In the genomic region with DNA sequence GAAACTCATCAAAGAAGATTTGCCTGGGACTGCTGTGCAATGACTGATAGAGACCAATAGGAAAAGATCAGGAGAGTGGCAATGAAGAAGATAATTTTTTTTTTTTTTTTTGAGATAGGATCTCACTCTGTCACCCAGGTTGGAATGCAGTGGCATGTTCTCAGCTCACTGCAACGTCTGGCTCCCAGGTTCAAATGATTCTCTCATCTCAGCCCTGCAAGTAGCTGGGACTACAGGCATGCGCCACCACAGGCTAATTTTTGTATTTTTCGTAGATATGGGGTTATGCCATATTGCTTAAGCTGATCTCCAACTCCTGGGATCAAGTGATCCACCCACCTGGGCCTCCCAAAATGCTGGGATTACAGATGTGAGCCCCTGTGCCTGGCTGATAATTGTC, we compare ENCODE assay signal across 37 cellular contexts.
DNase-seq lines count a peak whose midpoint lies in the region; ATAC-seq, FAIRE-seq and TF ChIP-seq lines count a peak whose summit lies in the region.
"Had no signal": no experiment of that assay in that cellular context is flagged by ENCODE, and none has a peak within 500 bp of the region (broad histone marks: within the 10 kb centered on the region; RNA-seq: fewer than 3 reads in every experiment).

No MANE protein-coding gene starts in this region.

- H3F3A ChIP-seq in GM23338 (replicated peaks; ENCODE audit: low read depth) = no peaks in the 10 kb centered on the region

- ATAC-seq in K562 (peak; percentile 33; the same call in 1 of the 3 replicates), GM23338 (no peak), GM19395 (IDR thresholded peaks at IDR 0.05; ENCODE audit: unreplicated experiment) (no peak)
- ATAC-seq: A549; CD8-positive, alpha-beta T cell had no signal

- no peak overlapping the region for H2BK15ac ChIP-seq in H1 (ENCODE audit: low read length)
- no peak overlapping the region for H2BK15ac ChIP-seq in mesendoderm (replicated peaks; ENCODE audit: low read depth)

- H2BK5ac ChIP-seq in H1 (ENCODE audit: low read depth, low read length) (no peak overlapping the region), mesendoderm (ENCODE audit: low read length) (no peak overlapping the region)

- H3K56ac ChIP-seq in H1 (replicated peaks; ENCODE audit: insufficient read length, low read depth, low read length) (no peak overlapping the region), mesendoderm (ENCODE audit: low read length) (no peak overlapping the region)

- H3K23ac ChIP-seq in H1 (ENCODE audit: insufficient read length) = no peak overlapping the region
- no peak overlapping the region for H3K23ac ChIP-seq in mesendoderm (ENCODE audit: low read length)

- 11% methylated on average over 3 of the region's 3 CpGs for WGBS in K562 (ENCODE audit: insufficient coverage, low coverage, missing lambda C conversion rate)
- WGBS in H1 (ENCODE audit: extremely low coverage in 1 of 2, insufficient coverage in 1 of 2, insufficient read length in 1 of 2, insufficient replicate concordance in 2 of 2, low coverage in 1 of 2, low lambda C conversion rate in 2 of 2, missing lambda C conversion rate in 1 of 2), 2 experiments = 73% methylated on average over 3 of the region's 3 CpGs; no CpG with 5 or more reads in 1 of the 2 experiments
- no CpG with 5 or more reads among the region's 3 CpGs for WGBS in mesendoderm (ENCODE audit: extremely low coverage, insufficient coverage, low lambda C conversion rate)

- no peak for TF ChIP-seq CTCF in K562 (IDR thresholded peaks at IDR 0.05 in 2 of 3, conservative IDR thresholded peaks at IDR 0.05 in 1 of 3; ENCODE audit: insufficient read depth in 2 of 3, low read depth in 1 of 3, low read length in 3 of 3)
- TF ChIP-seq CTCF in H1 (IDR thresholded peaks at IDR 0.05; ENCODE audit: control extremely low read depth in 1 of 3, insufficient read depth in 1 of 3, low read depth in 1 of 3, low read length in 3 of 3) = no peak
- no peak for TF ChIP-seq CTCF in GM23338 (conservative IDR thresholded peaks at IDR 0.05; ENCODE audit: low read depth in 2 of 2)

- no peak for DNase-seq in K562 (ENCODE audit: extremely low read depth in 1 of 4, low spot score in 3 of 4)
- DNase-seq in H1 (ENCODE audit: low read depth in 1 of 2, low spot score in 2 of 2) = no peak
- DNase-seq in islet precursor cell = peak; percentile 63
- DNase-seq in mesendoderm = peak; percentile 24
- no peak for DNase-seq in GM23338 (ENCODE audit: low spot score)
- DNase-seq in NCI-H1694 treated with DMSO at 0.1 percent for 48 hours (lab: John Stamatoyannopoulos, UW) = no peak
- DNase-seq in KG1 (lab: John Stamatoyannopoulos, UW) = no peak
- DNase-seq: 8988T; ACHN; AML-193; BE2C; C1 segment of cervical spinal cord; Caco-2; Calu3; CD4-positive, alpha-beta memory T cell; CD4-positive, alpha-beta T cell; CD4-positive, CD25-positive, alpha-beta regulatory T cell; CD8-positive, alpha-beta memory T cell; CD8-positive, alpha-beta T cell; COR-L47; DMS 273 treated with DMSO at 0.1 percent for 48 hours; DMS153; DMS53; DMS79; DMS79 treated with DMSO at 0.1 percent for 48 hours; DND-41; EL had no signal

- H2BK120ac ChIP-seq in H1 (replicated peaks; ENCODE audit: low read depth, low read length) (no peak overlapping the region), mesendoderm (ENCODE audit: low read depth, low read length) (no peak overlapping the region)

- H4K8ac ChIP-seq in H1 (ENCODE audit: extremely low read depth, insufficient read depth, low read length) (no peak overlapping the region), mesendoderm (ENCODE audit: low read depth, low read length) (no peak overlapping the region)

- H3K79me2 ChIP-seq in K562 (ENCODE audit: control insufficient read depth, insufficient read depth, low read length) (no peaks in the 10 kb centered on the region), H1 (ENCODE audit: control insufficient read depth in 1 of 2, insufficient read depth in 2 of 2, low read length in 2 of 2) (no peaks in the 10 kb centered on the region), mesendoderm (ENCODE audit: control insufficient read depth, insufficient read depth, low read length) (no peaks in the 10 kb centered on the region), GM23338 (replicated peaks; ENCODE audit: insufficient read depth) (no peaks in the 10 kb centered on the region)

- no peak overlapping the region for H3K27ac Mint-ChIP-seq in GM23338
- H3K27ac Mint-ChIP-seq: B cell; CD14-positive monocyte; CD4-positive, alpha-beta memory T cell; CD4-positive, alpha-beta T cell; CD4-positive, CD25-positive, alpha-beta regulatory T cell; CD8-positive, alpha-beta memory T cell; CD8-positive, alpha-beta T cell had no signal

- no peak overlapping the region; the same call in 1 of the 2 replicates for H2BK20ac ChIP-seq in H1 (ENCODE audit: low read length)

- no peak overlapping the region for H3K4me3 Mint-ChIP-seq in GM23338
- H3K4me3 Mint-ChIP-seq: B cell; CD14-positive monocyte; CD4-positive, alpha-beta memory T cell; CD4-positive, alpha-beta T cell; CD4-positive, CD25-positive, alpha-beta regulatory T cell; CD8-positive, alpha-beta memory T cell; CD8-positive, alpha-beta T cell had no signal

- no peaks in the 10 kb centered on the region for H3K36me3 Mint-ChIP-seq in GM23338 (ENCODE audit: low read depth)
- H3K36me3 Mint-ChIP-seq: CD14-positive monocyte; CD4-positive, alpha-beta memory T cell; CD4-positive, CD25-positive, alpha-beta regulatory T cell; CD8-positive, alpha-beta T cell had no signal

- H3K4me3 ChIP-seq in K562 (no peak overlapping the region), H1 (ENCODE audit: extremely low read depth in 1 of 4, insufficient read depth in 2 of 4, low read depth in 3 of 4, low read length in 4 of 4) (no peak overlapping the region), mesendoderm (ENCODE audit: low read length) (no peak overlapping the region), GM23338 (no peak overlapping the region)
- H3K4me3 ChIP-seq: A549; BLaER1; BLaER1 treated with 17β-estradiol and CSF1 and Interleukin-3, amounts not matched to agents 10 nM and 100 nM had no signal

- H3K9me3 Mint-ChIP-seq in GM23338 = no peaks in the 10 kb centered on the region
- H3K9me3 Mint-ChIP-seq: CD4-positive, alpha-beta memory T cell; CD4-positive, alpha-beta T cell; CD4-positive, CD25-positive, alpha-beta regulatory T cell; CD8-positive, alpha-beta memory T cell; CD8-positive, alpha-beta T cell had no signal

- H3K23me2 ChIP-seq in H1 (ENCODE audit: low read depth, low read length) = no peaks in the 10 kb centered on the region; the same call in 1 of the 2 replicates

- intact Hi-C loops in K562 (cut with micrococcal nuclease) = no loop called here

- H3K18ac ChIP-seq in H1 (ENCODE audit: extremely low read depth, low read length) (no peak overlapping the region), mesendoderm (ENCODE audit: low read length) (no peak overlapping the region)

- H2AFZ ChIP-seq in K562 (ENCODE audit: low read depth, low read length) (no peak overlapping the region), H1 (ENCODE audit: low read length) (no peak overlapping the region), GM23338 (no peak overlapping the region)

- BruUV-seq in K562 (replicated peaks; lab: Mats Ljungman, UMichigan) = no TSS peak

- no peak overlapping the region for H4K5ac ChIP-seq in H1 (ENCODE audit: insufficient read length, low read depth, low read length)
- H4K5ac ChIP-seq in mesendoderm (ENCODE audit: low read length) = no peak overlapping the region

- no peaks in the 10 kb centered on the region for H4K20me1 ChIP-seq in K562 (replicated peaks; ENCODE audit: control insufficient read depth, insufficient read depth, low read length)
- no peaks in the 10 kb centered on the region for H4K20me1 ChIP-seq in H1 (replicated peaks in 1 of 2; ENCODE audit: control insufficient read depth in 1 of 2, insufficient read depth in 2 of 2, low read length in 2 of 2)
- no peaks in the 10 kb centered on the region for H4K20me1 ChIP-seq in GM23338 (replicated peaks; ENCODE audit: insufficient read depth)
- H4K20me1 ChIP-seq: BLaER1; BLaER1 treated with 17β-estradiol and CSF1 and Interleukin-3, amounts not matched to agents 10 nM and 100 nM had no signal

- H3K4me2 ChIP-seq in K562 (ENCODE audit: insufficient read depth, low read length) = no peak overlapping the region
- H3K4me2 ChIP-seq in H1 (ENCODE audit: insufficient read depth in 1 of 2, low read depth in 2 of 2, low read length in 2 of 2) = no peak overlapping the region
- no peak overlapping the region for H3K4me2 ChIP-seq in mesendoderm (ENCODE audit: low read length)
- no peak overlapping the region for H3K4me2 ChIP-seq in GM23338
- H3K4me2 ChIP-seq: A549; BLaER1; BLaER1 treated with 17β-estradiol and CSF1 and Interleukin-3, amounts not matched to agents 10 nM and 100 nM had no signal

- H3K4ac ChIP-seq in H1 (replicated peaks; ENCODE audit: insufficient read length, low read depth, low read length) (no peak overlapping the region), mesendoderm (ENCODE audit: low read depth, low read length) (no peak overlapping the region)

- H3K9me2 ChIP-seq in GM23338 (ENCODE audit: insufficient read depth) = peaks cover 4% of the 10 kb centered on the region; the same call in 1 of the 2 replicates

- FAIRE-seq in K562 (lab: Jason Lieb, UNC) = no peak
- no peak for FAIRE-seq in H1 (lab: Jason Lieb, UNC)
- FAIRE-seq: A204.1, A549, D721Med had no signal

- POLR2A ChIA-PET in K562 (lab: Yijun Ruan, JAX) (no interaction called here), H1 (lab: Charles Lee; ENCODE audit: partially characterized antibody) (no interaction called here)

- H3K9ac ChIP-seq in K562 (ENCODE audit: insufficient read depth in 1 of 2, low read depth in 2 of 2, low read length in 2 of 2) = no peak overlapping the region
- H3K9ac ChIP-seq in H1 (replicated peaks in 1 of 4; ENCODE audit: extremely low read depth in 1 of 4, low read depth in 3 of 4, low read length in 3 of 4) = no peak overlapping the region
- H3K9ac ChIP-seq in mesendoderm (ENCODE audit: low read length) = no peak overlapping the region
- H3K9ac ChIP-seq: BLaER1; BLaER1 treated with 17β-estradiol and CSF1 and Interleukin-3, amounts not matched to agents 10 nM and 100 nM had no signal

- TF ChIP-seq RAD21 in K562 (CRISPR knock-in tag; conservative IDR thresholded peaks at IDR 0.05 in 1 of 2, IDR thresholded peaks at IDR 0.05 in 1 of 2) (no peak), H1 (IDR thresholded peaks at IDR 0.05 in 1 of 2, conservative IDR thresholded peaks at IDR 0.05 in 1 of 2; ENCODE audit: low read depth in 2 of 2, low read length in 2 of 2) (no peak)

- H3K9me3 ChIP-seq in K562 (replicated peaks; ENCODE audit: control insufficient read depth, insufficient read depth, low read depth, low read length) (no peaks in the 10 kb centered on the region), H1 (ENCODE audit: insufficient read depth in 2 of 2, low read depth in 1 of 2, low read length in 1 of 2) (no peaks in the 10 kb centered on the region)
- H3K9me3 ChIP-seq: A549; BE2C; BLaER1; BLaER1 treated with 17β-estradiol and CSF1 and Interleukin-3, amounts not matched to agents 10 nM and 100 nM; Caco-2 had no signal

- H3K14ac ChIP-seq in H1 (ENCODE audit: insufficient read length) = no peak overlapping the region

- H4K91ac ChIP-seq in H1 (replicated peaks; ENCODE audit: insufficient read length, low read length) = no peak overlapping the region

- H3K4me1 ChIP-seq in K562 (replicated peaks in 1 of 2; ENCODE audit: control insufficient read depth in 2 of 2, insufficient read depth in 2 of 2, low read length in 2 of 2) = peaks cover 0 to 4% of the 10 kb centered on the region in 2 experiments; a peak in 2 of 5 replicates
- peaks cover 0 to 5% (median 2%) of the 10 kb centered on the region in 4 experiments; a peak in 2 of 7 replicates for H3K4me1 ChIP-seq in H1 (replicated peaks in 1 of 4; ENCODE audit: control insufficient read depth in 3 of 4, insufficient read depth in 4 of 4, low read length in 3 of 4)
- no peaks in the 10 kb centered on the region for H3K4me1 ChIP-seq in mesendoderm (ENCODE audit: control insufficient read depth, low read depth, low read length)
- peaks cover 14% of the 10 kb centered on the region; the same call in 1 of the 2 replicates for H3K4me1 ChIP-seq in GM23338 (ENCODE audit: insufficient read depth)
- H3K4me1 ChIP-seq: A549, BE2C, Caco-2 had no signal

- TF ChIP-seq EP300 in K562 (IDR thresholded peaks at IDR 0.05; ENCODE audit: low read length) (no peak), H1 (IDR thresholded peaks at IDR 0.05; ENCODE audit: borderline replicate concordance in 1 of 2, low read depth in 2 of 2, low read length in 2 of 2) (no peak)

- no peaks in the 10 kb centered on the region for H3K9me1 ChIP-seq in K562 (ENCODE audit: control insufficient read depth, insufficient read depth, low read length)

- H3K27me3 ChIP-seq in K562 (ENCODE audit: control insufficient read depth in 2 of 2, insufficient read depth in 2 of 2, low read length in 2 of 2) (no peaks in the 10 kb centered on the region), H1 (replicated peaks in 1 of 4; ENCODE audit: control insufficient read depth in 3 of 4, extremely low read depth in 1 of 4, insufficient read depth in 3 of 4, low read length in 3 of 4) (no peaks in the 10 kb centered on the region), mesendoderm (ENCODE audit: insufficient read depth, low read length, poor library complexity) (no peaks in the 10 kb centered on the region), GM23338 (ENCODE audit: insufficient read depth) (no peaks in the 10 kb centered on the region)
- H3K27me3 ChIP-seq: BE2C; BLaER1; BLaER1 treated with 17β-estradiol and CSF1 and Interleukin-3, amounts not matched to agents 10 nM and 100 nM had no signal

- H3K36me3 ChIP-seq in K562 (ENCODE audit: control insufficient read depth, insufficient read depth, low read length) = no peaks in the 10 kb centered on the region
- no peaks in the 10 kb centered on the region for H3K36me3 ChIP-seq in H1 (ENCODE audit: control insufficient read depth in 2 of 4, insufficient read depth in 4 of 4, low read length in 3 of 4)
- H3K36me3 ChIP-seq in mesendoderm (ENCODE audit: control insufficient read depth, insufficient read depth, low read length) = no peaks in the 10 kb centered on the region
- no peaks in the 10 kb centered on the region for H3K36me3 ChIP-seq in GM23338 (ENCODE audit: insufficient read depth)
- H3K36me3 ChIP-seq: BE2C; BLaER1; BLaER1 treated with 17β-estradiol and CSF1 and Interleukin-3, amounts not matched to agents 10 nM and 100 nM had no signal

- CTCF ChIA-PET in K562 (lab: Yijun Ruan, JAX; ENCODE audit: low intra/inter-chr PET ratio) = no interaction called here
- CTCF ChIA-PET in H1 (lab: Charles Lee; ENCODE audit: partially characterized antibody) = no interaction called here

- no peaks in the 10 kb centered on the region for H3K27me3 Mint-ChIP-seq in GM23338 (ENCODE audit: insufficient read depth, low read depth, poor library complexity)
- H3K27me3 Mint-ChIP-seq: B cell; CD4-positive, alpha-beta T cell; CD4-positive, CD25-positive, alpha-beta regulatory T cell had no signal

- H2BK12ac ChIP-seq in H1 (ENCODE audit: low read depth, low read length) = peak overlapping the region; percentile 21; the same call in 1 of the 2 replicates

- TF ChIP-seq POLR2A in K562 (conservative IDR thresholded peaks at IDR 0.05) (no peak), H1 (IDR thresholded peaks at IDR 0.05; ENCODE audit: control extremely low read depth in 1 of 2, low read depth in 2 of 2, low read length in 2 of 2) (no peak)

- H3K4me1 Mint-ChIP-seq in GM23338 = peaks cover 28% of the 10 kb centered on the region
- H3K4me1 Mint-ChIP-seq: B cell; CD14-positive monocyte; CD4-positive, CD25-positive, alpha-beta regulatory T cell; CD8-positive, alpha-beta memory T cell had no signal

- no peaks in the 10 kb centered on the region for H3K79me1 ChIP-seq in H1 (ENCODE audit: low read depth, low read length)
- H3K79me1 ChIP-seq in mesendoderm (ENCODE audit: low read length) = no peaks in the 10 kb centered on the region

- H3K27ac ChIP-seq in K562 (ENCODE audit: extremely low read depth, low read depth, low read length) (no peak overlapping the region), H1 (ENCODE audit: low read depth, low read length) (no peak overlapping the region), mesendoderm (ENCODE audit: low read depth, low read length) (no peak overlapping the region), GM23338 (ENCODE audit: low read depth) (no peak overlapping the region)
- H3K27ac ChIP-seq: 22Rv1; A549; BLaER1; BLaER1 treated with 17β-estradiol and CSF1 and Interleukin-3, amounts not matched to agents 10 nM and 100 nM; C4-2B had no signal

- in situ Hi-C loops in K562 (cut with MboI) = no loop called here

- no peak overlapping the region for H2AK5ac ChIP-seq in H1 (ENCODE audit: low read depth, low read length)
- H2AK5ac ChIP-seq in mesendoderm (ENCODE audit: low read length) = no peak overlapping the region

Comparison
In these comparisons a context has a peak if more than half of its experiments do, and no peak if none do; other contexts are left out.
1. DNase-seq: peak in islet precursor cell (single experiment) and mesendoderm (single experiment); none in K562 (0 of 4), H1 (0 of 2), GM23338 (single experiment), NCI-H1694 treated with DMSO at 0.1 percent for 48 hours (single experiment) and KG1 (single experiment).